Comparison of ENCODE assay signal across 8 cellular contexts in the genomic region with DNA sequence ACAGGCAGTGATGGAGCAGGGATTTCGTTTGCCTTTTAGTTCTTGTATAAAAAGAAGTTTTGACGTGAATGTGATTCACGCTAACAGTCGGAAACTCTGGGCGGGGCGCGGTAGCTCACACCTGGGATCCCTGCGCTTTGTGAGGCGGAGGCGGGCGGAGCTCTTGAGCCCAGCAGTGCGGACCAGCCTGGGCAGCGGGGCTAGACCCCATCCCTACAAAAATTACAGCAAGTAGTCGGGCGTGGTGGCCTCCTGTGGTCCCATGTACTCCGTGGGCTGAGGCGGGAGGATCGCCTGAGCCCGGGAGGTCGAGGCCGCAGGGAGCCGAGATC.
DNase-seq lines count a peak whose midpoint lies in the region; ATAC-seq and TF ChIP-seq lines count a peak whose summit lies in the region.
"Not testable (repeated sequence)": the region's sequence is repeated elsewhere in the genome, so short reads cannot be mapped to it uniquely, and the experiment has no call there.

No MANE protein-coding gene starts in this region.

- WGBS in heart right ventricle, 2 donors, result 0% methylated on average over 6 to 8 of the region's 22 CpGs

- H3K4me3 ChIP-seq in Caco-2 (ENCODE audit: low read depth, low read length), result peak overlapping the region; percentile 31
- H3K4me3 ChIP-seq in heart right ventricle, result not testable (repeated sequence)

- not testable (repeated sequence) for H3K9me3 ChIP-seq in Caco-2, heart right ventricle

- ATAC-seq in GM19035 (IDR thresholded peaks at IDR 0.05; ENCODE audit: unreplicated experiment), result peak; percentile 36
- ATAC-seq in GM21447 (IDR thresholded peaks at IDR 0.05; ENCODE audit: unreplicated experiment), result peak; percentile 31
- peak; percentile 14 for ATAC-seq in HG02798 (IDR thresholded peaks at IDR 0.05; ENCODE audit: poor library complexity, unreplicated experiment)
- ATAC-seq in HG03342 (IDR thresholded peaks at IDR 0.05; ENCODE audit: unreplicated experiment), result peak; percentile 19
- ATAC-seq in activated CD4-positive, CD25-positive, alpha-beta regulatory T cell treated with anti-CD3 and anti-CD28 coated beads, Interleukin-2, amount 50 U/mL, for 24 hours, result peak; percentile 18 to 41
- peak in 5 of 8 donors; percentile 16 to 67 (median 44) for ATAC-seq in heart right ventricle
- ATAC-seq in stimulated activated memory B cell treated with anti-CD40 and anti-IgM and Interleukin-4, amounts not matched to agents 10 μg/mL and 1 μg/mL and 100 μg/mL, for 72 hours, result peak; percentile 54

- not testable (repeated sequence) for H3K27me3 Mint-ChIP-seq in Caco-2 (ENCODE audit: insufficient read depth, unreplicated experiment); stimulated activated memory B cell treated with anti-CD40 and anti-IgM and Interleukin-4, amounts not matched to agents 10 μg/mL and 1 μg/mL and 100 μg/mL, for 72 hours

- intact Hi-C loops in Caco-2 (cut with micrococcal nuclease; ENCODE audit: unreplicated experiment); heart right ventricle (cut with DNase I): not testable (repeated sequence)

- H3K9me3 Mint-ChIP-seq in Caco-2 (ENCODE audit: unreplicated experiment); stimulated activated memory B cell treated with anti-CD40 and anti-IgM and Interleukin-4, amounts not matched to agents 10 μg/mL and 1 μg/mL and 100 μg/mL, for 72 hours: not testable (repeated sequence)

- H3K4me1 ChIP-seq in Caco-2, heart right ventricle: not testable (repeated sequence)

- not testable (repeated sequence) for H3K4me3 Mint-ChIP-seq in Caco-2 (ENCODE audit: unreplicated experiment); stimulated activated memory B cell treated with anti-CD40 and anti-IgM and Interleukin-4, amounts not matched to agents 10 μg/mL and 1 μg/mL and 100 μg/mL, for 72 hours

- H3K36me3 ChIP-seq in Caco-2 (ENCODE audit: control insufficient read depth, insufficient read depth, low read length); heart right ventricle: not testable (repeated sequence)

- not testable (repeated sequence) for H3K27me3 ChIP-seq in Caco-2 (replicated peaks; ENCODE audit: control insufficient read depth, insufficient read depth, low read length); heart right ventricle

- not testable (repeated sequence) for H3K27ac Mint-ChIP-seq in Caco-2 (ENCODE audit: unreplicated experiment)
- H3K27ac Mint-ChIP-seq in stimulated activated memory B cell treated with anti-CD40 and anti-IgM and Interleukin-4, amounts not matched to agents 10 μg/mL and 1 μg/mL and 100 μg/mL, for 72 hours, result peak overlapping the region; percentile 87

- TF ChIP-seq CTCF in Caco-2 (IDR thresholded peaks at IDR 0.05; ENCODE audit: insufficient read depth in 1 of 2, low read depth in 1 of 2, low read length in 1 of 2, severe bottlenecking in 1 of 2, unreplicated experiment in 1 of 2); heart right ventricle (IDR thresholded peaks at IDR 0.05): not testable (repeated sequence)

- CTCF ChIA-PET in Caco-2 (lab: Charles Lee), result not testable (repeated sequence)

- POLR2A ChIA-PET in Caco-2 (lab: Charles Lee), result not testable (repeated sequence)

- not testable (repeated sequence) for H3K27ac ChIP-seq in heart right ventricle

- not testable (repeated sequence) for BruUV-seq in Caco-2 (replicated peaks; lab: Mats Ljungman, UMichigan)

- not testable (repeated sequence) for H3K36me3 Mint-ChIP-seq in Caco-2 (ENCODE audit: insufficient read depth, unreplicated experiment); stimulated activated memory B cell treated with anti-CD40 and anti-IgM and Interleukin-4, amounts not matched to agents 10 μg/mL and 1 μg/mL and 100 μg/mL, for 72 hours

- DNase-seq in Caco-2, heart right ventricle: not testable (repeated sequence)

- H3K4me1 Mint-ChIP-seq in Caco-2 (ENCODE audit: low read depth, unreplicated experiment), result not testable (repeated sequence)
- H3K4me1 Mint-ChIP-seq in stimulated activated memory B cell treated with anti-CD40 and anti-IgM and Interleukin-4, amounts not matched to agents 10 μg/mL and 1 μg/mL and 100 μg/mL, for 72 hours, result peaks cover 12% of the 10 kb centered on the region
